ENCODE assay signal across 2 cellular contexts in genomic region chr6:75424610-75425548, GRCh38.
TF ChIP-seq lines count a peak whose summit lies in the region.

No MANE protein-coding gene starts in this region.

TF ChIP-seq in A549, 52 proteins besides CTCF, POLR2A, EP300 and RAD21 (continued from another document):
- TF ChIP-seq SREBF2 (IDR thresholded peaks at IDR 0.05) (no peak), PBX3 (IDR thresholded peaks at IDR 0.05) (no peak), FOSL2 (IDR thresholded peaks at IDR 0.05) (no peak), FOSL2 (CRISPR knock-in tag; IDR thresholded peaks at IDR 0.05) (peak; percentile 68)

TF ChIP-seq in SK-N-SH, 30 proteins besides CTCF, POLR2A, EP300 and RAD21 (continued from another document):
- TF ChIP-seq POLR2AphosphoS5 (IDR thresholded peaks at IDR 0.05; ENCODE audit: low read depth, low read length) (peak; percentile 91), RXRA (IDR thresholded peaks at IDR 0.05; ENCODE audit: borderline replicate concordance, low read depth) (no peak), NRF1 (IDR thresholded peaks at IDR 0.05; ENCODE audit: low read depth, low read length) (no peak), PBX3 (IDR thresholded peaks at IDR 0.05) (peak; percentile 92), ZBTB33 (IDR thresholded peaks at IDR 0.05; ENCODE audit: borderline replicate concordance, low read depth) (no peak; the same call in 1 of the 2 replicates), GABPA (IDR thresholded peaks at IDR 0.05; ENCODE audit: low read depth) (no peak), JUND (IDR thresholded peaks at IDR 0.05) (peak; percentile 66), EZH2phosphoT487 (IDR thresholded peaks at IDR 0.05; ENCODE audit: borderline replicate concordance, low read depth) (no peak), CHD2 (IDR thresholded peaks at IDR 0.05; ENCODE audit: low read length, partially characterized antibody) (no peak), FOXJ3 (CRISPR knock-in tag; IDR thresholded peaks at IDR 0.05) (no peak), REST (IDR thresholded peaks at IDR 0.05; ENCODE audit: low read depth, low read length) (no peak), RCOR1 (IDR thresholded peaks at IDR 0.05; ENCODE audit: low read length) (no peak), TAF1 (IDR thresholded peaks at IDR 0.05; ENCODE audit: borderline replicate concordance, low read depth, low read length) (no peak), USF2 (IDR thresholded peaks at IDR 0.05; ENCODE audit: borderline replicate concordance, low read depth, low read length) (no peak), FOXM1 (IDR thresholded peaks at IDR 0.05; ENCODE audit: low read depth) (peak; percentile 56; the same call in 1 of the 2 replicates), MEF2A (IDR thresholded peaks at IDR 0.05; ENCODE audit: borderline replicate concordance, low read depth) (0 out of 2 replicates have a peak, but pooled peaks have one; percentile 16), USF1 (IDR thresholded peaks at IDR 0.05; ENCODE audit: borderline replicate concordance, low read depth) (no peak), SIN3A (IDR thresholded peaks at IDR 0.05; ENCODE audit: borderline replicate concordance, low read depth, low read length) (no peak), SMC3 (IDR thresholded peaks at IDR 0.05; ENCODE audit: low read depth, low read length) (no peak), GATA2 (CRISPR knock-in tag; IDR thresholded peaks at IDR 0.05) (no peak), NFIC (IDR thresholded peaks at IDR 0.05; ENCODE audit: borderline replicate concordance) (peak; percentile 80), MXI1 (IDR thresholded peaks at IDR 0.05; ENCODE audit: low read depth, low read length) (no peak), TEAD4 (IDR thresholded peaks at IDR 0.05; ENCODE audit: borderline replicate concordance, insufficient read depth) (peak; percentile 61; the same call in 1 of the 2 replicates), TCF12 (IDR thresholded peaks at IDR 0.05) (peak; percentile 98), IRF3 (IDR thresholded peaks at IDR 0.05; ENCODE audit: low read depth, low read length) (no peak), MAX (IDR thresholded peaks at IDR 0.05; ENCODE audit: low read depth) (no peak; the same call in 1 of the 2 replicates)
